ENCODE assay signal across 31 cellular contexts in the genomic region with DNA sequence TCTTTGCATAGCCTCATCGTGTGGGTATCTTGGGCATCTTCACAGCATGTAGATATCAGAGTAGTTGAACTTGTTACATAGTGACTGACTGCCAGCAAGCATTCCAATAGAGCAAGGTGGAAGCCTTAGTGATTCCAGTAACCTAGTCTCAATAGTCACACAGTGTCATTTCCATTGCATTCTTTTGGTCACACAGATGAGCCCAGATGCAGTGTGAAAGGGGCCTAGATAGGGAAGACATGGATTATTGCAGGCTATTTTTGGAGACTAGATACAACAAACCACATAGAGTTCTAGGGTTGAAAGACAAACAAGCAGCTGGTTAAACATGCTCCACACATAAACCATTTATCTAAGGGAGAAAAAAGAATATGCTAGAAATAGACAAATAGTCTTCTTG.
"Had no signal": no experiment of that assay in that cellular context is flagged by ENCODE, and none has a peak within 500 bp of the region (broad histone marks: within the 10 kb centered on the region; RNA-seq: fewer than 3 reads in every experiment).

No MANE protein-coding gene starts in this region.

- ATAC-seq: activated T-cell treated with anti-CD3 and anti-CD28 coated beads, Interleukin-2, amount 50 U/mL, for 4 hours; esophagus mucosa; left lung; natural killer cell treated with Interleukin-12 subunit alpha and Interleukin-12 subunit beta and Interleukin-15 and Interleukin-18, amount 100 ng/mL, for 72 hours; pancreas; psoas muscle; stimulated activated naive CD8-positive, alpha-beta T cell treated with anti-CD3 and anti-CD28 coated beads, Interleukin-15, Interleukin-2, amounts not matched to agents 100 U/mL and 50 U/mL, for 24 hours; upper lobe of right lung; WTC11 had no signal

- H3K27ac ChIP-seq: adrenal gland, ascending aorta, brain microvascular endothelial cell, left lung, neutrophil, pancreas, psoas muscle, right atrium auricular region, thyroid gland, upper lobe of right lung had no signal

- H3K9me3 ChIP-seq: adrenal gland, ascending aorta, neutrophil, pancreas, psoas muscle, right atrium auricular region, thyroid gland, upper lobe of right lung had no signal

- H3K4me1 ChIP-seq: adrenal gland, ascending aorta, left lung, pancreas, psoas muscle, right atrium auricular region, thyroid gland, upper lobe of right lung had no signal

- DNase-seq: activated CD4-positive, alpha-beta T cell treated with anti-CD3 and anti-CD28 coated beads, Interleukin-2, amount 50 U/mL, for 4 hours; activated CD8-positive, alpha-beta memory T cell treated with anti-CD3 and anti-CD28 coated beads for 24 hours; activated CD8-positive, alpha-beta memory T cell treated with anti-CD3 and anti-CD28 coated beads, Interleukin-2, amount 50 U/mL, for 4 hours; activated naive CD4-positive, alpha-beta T cell; activated T-cell treated with anti-CD3 and anti-CD28 coated beads, Interleukin-2, amount 50 U/mL, for 4 hours; adrenal gland; brain microvascular endothelial cell; caudate nucleus; effector memory CD4-positive, alpha-beta T cell; foreskin melanocyte; immature natural killer cell; left lung; pancreas; psoas muscle; stimulated activated CD4-positive, alpha-beta T cell treated with anti-CD3 and anti-CD28 coated beads, Interleukin-12 subunit alpha, Interleukin-12 subunit beta, amount 100 ng/mL, for 4 hours; stimulated activated CD4-positive, alpha-beta T cell treated with anti-CD3 and anti-CD28 coated beads, Interleukin-4, amount 100 ng/mL, for 4 hours; stimulated activated naive CD8-positive, alpha-beta T cell treated with anti-CD3 and anti-CD28 coated beads, Interleukin-15, Interleukin-2, amounts not matched to agents 100 U/mL and 50 U/mL, for 24 hours; substantia nigra; T-helper 9 cell; thyroid gland; upper lobe of right lung had no signal

- H3K27ac Mint-ChIP-seq: activated naive CD8-positive, alpha-beta T cell; activated T-helper 2 cell treated with anti-CD3 and anti-CD28 coated beads, Interferon-gamma antibody, Interleukin-2, Interleukin-4, amounts not matched to agents 10 μg/mL and 5 μg/mL and 100 μg/mL, durations not matched to agents 14 hours and 24 hours and 36 hours; immature natural killer cell; mesothelial cell of epicardium; natural killer cell treated with Interleukin-12 subunit alpha and Interleukin-12 subunit beta and Interleukin-15 and Interleukin-18, amount 100 ng/mL, for 72 hours; WTC11 had no signal

- H3K4me3 Mint-ChIP-seq: activated naive CD8-positive, alpha-beta T cell; activated T-cell treated with anti-CD3 and anti-CD28 coated beads, Interleukin-2, amount 50 U/mL, for 4 hours; immature natural killer cell; mesothelial cell of epicardium; natural killer cell treated with Interleukin-12 subunit alpha and Interleukin-12 subunit beta and Interleukin-15 and Interleukin-18, amount 100 ng/mL, for 72 hours; WTC11 had no signal

- H3K36me3 Mint-ChIP-seq: activated naive CD8-positive, alpha-beta T cell; immature natural killer cell; natural killer cell treated with Interleukin-12 subunit alpha and Interleukin-12 subunit beta and Interleukin-15 and Interleukin-18, amount 100 ng/mL, for 72 hours; WTC11 had no signal

- H3K27me3 Mint-ChIP-seq: natural killer cell treated with Interleukin-12 subunit alpha and Interleukin-12 subunit beta and Interleukin-15 and Interleukin-18, amount 100 ng/mL, for 72 hours had no signal

- H3K4me3 ChIP-seq: adrenal gland, ascending aorta, left lung, lung, pancreas, psoas muscle, right atrium auricular region, thyroid gland, upper lobe of right lung had no signal

- H3K4me1 Mint-ChIP-seq: immature natural killer cell, WTC11 had no signal

- H3K27me3 ChIP-seq: adrenal gland, ascending aorta, brain microvascular endothelial cell, left lung, neutrophil, pancreas, right atrium auricular region, thyroid gland, upper lobe of right lung had no signal

- H3K9me3 Mint-ChIP-seq: activated T-cell treated with anti-CD3 and anti-CD28 coated beads, Interleukin-2, amount 50 U/mL, for 4 hours; natural killer cell treated with Interleukin-12 subunit alpha and Interleukin-12 subunit beta and Interleukin-15 and Interleukin-18, amount 100 ng/mL, for 72 hours had no signal

- H3K36me3 ChIP-seq: adrenal gland, ascending aorta, brain microvascular endothelial cell, left lung, neutrophil, pancreas, right atrium auricular region, thyroid gland, upper lobe of right lung had no signal
